In the genomic region with DNA sequence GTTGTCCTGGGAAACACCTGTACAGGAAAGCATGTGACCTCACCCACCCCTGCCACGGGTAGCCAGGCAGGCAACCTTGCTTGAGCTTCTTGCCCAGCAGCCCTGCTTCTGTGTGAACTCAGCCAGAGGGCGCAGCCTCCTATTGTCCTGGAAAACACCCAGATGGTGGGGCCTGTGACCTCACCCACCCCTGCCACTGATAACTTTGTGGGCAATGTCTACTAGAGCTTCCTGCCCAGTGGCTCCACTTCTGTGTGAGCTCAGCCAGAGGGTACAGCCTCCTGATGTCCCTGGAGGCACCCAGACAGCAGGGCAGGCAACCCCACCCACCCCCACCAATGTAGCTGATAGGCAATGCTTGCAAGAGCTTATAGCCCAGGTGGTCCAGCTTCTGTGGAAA, we compare ENCODE assay signal across 18 cellular contexts.
DNase-seq lines count a peak whose midpoint lies in the region; ATAC-seq and TF ChIP-seq lines count a peak whose summit lies in the region.
"Had no signal": no experiment of that assay in that cellular context is flagged by ENCODE, and none has a peak within 500 bp of the region (broad histone marks: within the 10 kb centered on the region; RNA-seq: fewer than 3 reads in every experiment).

No MANE protein-coding gene starts in this region.

- no peaks in the 10 kb centered on the region for H4K20me1 ChIP-seq in OCI-LY7 (ENCODE audit: insufficient read depth, low read length)

- H3K27ac ChIP-seq in OCI-LY7 (ENCODE audit: low read depth, low read length, poor library complexity, severe bottlenecking) (no peak overlapping the region), sigmoid colon (no peak overlapping the region), aorta (ENCODE audit: low read depth in 1 of 2, low read length in 2 of 2) (no peak overlapping the region), tibial nerve (no peak overlapping the region)
- H3K27ac ChIP-seq: 22Rv1 had no signal

- H3K36me3 ChIP-seq in OCI-LY7 (ENCODE audit: insufficient read depth, low read length) (no peaks in the 10 kb centered on the region), sigmoid colon (no peaks in the 10 kb centered on the region), aorta (ENCODE audit: control insufficient read depth in 1 of 2, insufficient read depth in 2 of 2, low read length in 1 of 2) (no peaks in the 10 kb centered on the region), tibial nerve (no peaks in the 10 kb centered on the region)

- WGBS in sigmoid colon, 2 donors: 51% methylated on average over 2 of the region's 2 CpGs
- 67% methylated on average over 2 of the region's 2 CpGs for WGBS in aorta, 2 donors
- WGBS in tibial nerve, 2 donors: 0 to 86% methylated on average over 1 to 2 of the region's 2 CpGs

- DNase-seq in DMS53 (lab: John Stamatoyannopoulos, UW) (peak; percentile 16), DMS53 treated with DMSO at 0.1 percent for 48 hours (lab: John Stamatoyannopoulos, UW; ENCODE audit: unreplicated experiment) (no peak), OCI-LY7 (ENCODE audit: low spot score) (peak; percentile 22), sigmoid colon (peak; percentile 62), aorta (no peak), tibial nerve (ENCODE audit: low spot score in 2 of 2) (no peak)
- DNase-seq in stimulated activated CD4-positive, alpha-beta T cell treated with anti-CD3 and anti-CD28 coated beads, Interleukin-4, amount 100 ng/mL, for 4 hours: no peak
- DNase-seq: C1 segment of cervical spinal cord; Calu3; CD4-positive, alpha-beta memory T cell; COR-L47; DMS79; GF-D8; H9 had no signal

- intact Hi-C loops in OCI-LY7 (cut with micrococcal nuclease; ENCODE audit: unreplicated experiment): no loop called here
- intact Hi-C loops in sigmoid colon (cut with DNase I): no loop called here
- intact Hi-C loops in aorta (cut with DNase I): no loop called here

- POLR2A ChIA-PET in OCI-LY7 (lab: Charles Lee): interaction anchor here (0.6 to 0.7 kb wide), 3 partner anchors 10 to 815 kb away, joined by 3 to 5 read pairs (median 3); no protein-coding TSS in a partner anchor

- H2AFZ ChIP-seq in OCI-LY7 (ENCODE audit: low read length): no peak overlapping the region
- H2AFZ ChIP-seq: GM23338 had no signal

- H3K9me3 ChIP-seq in OCI-LY7 (ENCODE audit: low read length): no peaks in the 10 kb centered on the region
- H3K9me3 ChIP-seq in sigmoid colon: no peaks in the 10 kb centered on the region
- no peaks in the 10 kb centered on the region for H3K9me3 ChIP-seq in aorta (ENCODE audit: control insufficient read depth, low read length)
- no peaks in the 10 kb centered on the region for H3K9me3 ChIP-seq in tibial nerve

- H3K4me3 ChIP-seq in OCI-LY7 (ENCODE audit: low read depth, low read length, poor library complexity, severe bottlenecking) (no peak overlapping the region), sigmoid colon (no peak overlapping the region), aorta (ENCODE audit: low read length in 2 of 2) (no peak overlapping the region), tibial nerve (no peak overlapping the region)
- H3K4me3 ChIP-seq: GM23338 had no signal

- TF ChIP-seq EP300 in sigmoid colon (IDR thresholded peaks at IDR 0.05): no peak
- no peak for TF ChIP-seq EP300 in tibial nerve (IDR thresholded peaks at IDR 0.05)

- H3K79me2 ChIP-seq in OCI-LY7 (ENCODE audit: insufficient read depth, low read depth, low read length): no peaks in the 10 kb centered on the region

- TF ChIP-seq POLR2A in sigmoid colon (IDR thresholded peaks at IDR 0.05) (no peak), tibial nerve (IDR thresholded peaks at IDR 0.05) (no peak)

- ATAC-seq in aorta (ENCODE audit: low FRiP score): peak; percentile 20
- ATAC-seq in HG02588 (IDR thresholded peaks at IDR 0.05; ENCODE audit: unreplicated experiment): no peak
- ATAC-seq: GM23338, HCT116 had no signal

- CTCF ChIA-PET in OCI-LY7 (lab: Charles Lee; ENCODE audit: unreplicated experiment): no interaction called here

- TF ChIP-seq CTCF in OCI-LY7 (conservative IDR thresholded peaks at IDR 0.05; ENCODE audit: low read length) (no peak), sigmoid colon (IDR thresholded peaks at IDR 0.05) (no peak), tibial nerve (IDR thresholded peaks at IDR 0.05) (no peak)

- H3K27me3 ChIP-seq in sigmoid colon (no peaks in the 10 kb centered on the region), aorta (ENCODE audit: control insufficient read depth in 1 of 2, insufficient read depth in 2 of 2, low read length in 1 of 2) (no peaks in the 10 kb centered on the region), tibial nerve (no peaks in the 10 kb centered on the region)

- BruUV-seq in OCI-LY7 (replicated peaks; lab: Mats Ljungman, UMichigan): no TSS peak

- no peak overlapping the region for H3K4me2 ChIP-seq in OCI-LY7 (ENCODE audit: low read length)
- H3K4me2 ChIP-seq: GM23338 had no signal

- no peaks in the 10 kb centered on the region for H3K9me2 ChIP-seq in OCI-LY7 (ENCODE audit: insufficient read depth, low read length)

- H3K4me1 ChIP-seq in OCI-LY7 (ENCODE audit: insufficient read depth, low read length, poor library complexity, severe bottlenecking): no peaks in the 10 kb centered on the region
- H3K4me1 ChIP-seq in sigmoid colon: no peaks in the 10 kb centered on the region
- H3K4me1 ChIP-seq in aorta (ENCODE audit: control insufficient read depth in 1 of 2, insufficient read depth in 2 of 2, low read length in 2 of 2): no peaks in the 10 kb centered on the region
- no peaks in the 10 kb centered on the region for H3K4me1 ChIP-seq in tibial nerve

Comparison
In these comparisons a context has a peak if more than half of its experiments do, and no peak if none do; other contexts are left out.
1. DNase-seq: peak in DMS53 (single experiment), OCI-LY7 (single experiment) and sigmoid colon (single experiment); none in DMS53 treated with DMSO at 0.1 percent for 48 hours (single experiment), aorta (0 of 2), stimulated activated CD4-positive, alpha-beta T cell treated with anti-CD3 and anti-CD28 coated beads, Interleukin-4, amount 100 ng/mL, for 4 hours (0 of 2) and tibial nerve (0 of 2).